In genomic region chr18:3597159-3597977, GRCh38 we compare ENCODE assay signal across 8 cellular contexts.
DNase-seq lines count a peak whose midpoint lies in the region; ATAC-seq and TF ChIP-seq lines count a peak whose summit lies in the region.

No MANE protein-coding gene starts in this region.

- no peaks in the 10 kb centered on the region for H3K36me3 ChIP-seq in HEK293 (ENCODE audit: control insufficient read depth in 2 of 2, insufficient read depth in 1 of 2, low read length in 2 of 2)
- no peaks in the 10 kb centered on the region for H3K36me3 ChIP-seq in left ventricle myocardium inferior
- peaks cover 4% of the 10 kb centered on the region for H3K36me3 ChIP-seq in skeletal muscle satellite cell (ENCODE audit: insufficient read depth, low read length)

- H3K4me3 ChIP-seq in HEK293 (ENCODE audit: low read depth, low read length) (no peak overlapping the region), left ventricle myocardium inferior (peak overlapping the region; percentile 64), skeletal muscle satellite cell (ENCODE audit: low read length) (peak overlapping the region; percentile 46)

- H3K9me3 ChIP-seq in HEK293 (ENCODE audit: control insufficient read depth, insufficient read depth, low read depth, low read length), result no peaks in the 10 kb centered on the region
- no peaks in the 10 kb centered on the region for H3K9me3 ChIP-seq in left ventricle myocardium inferior (replicated peaks)
- H3K9me3 ChIP-seq in skeletal muscle satellite cell (replicated peaks; ENCODE audit: low read length), result no peaks in the 10 kb centered on the region

- H3K4me1 Mint-ChIP-seq in activated CD4-positive, alpha-beta memory T cell treated with anti-CD3 and anti-CD28 coated beads for 36 hours (ENCODE audit: low read depth), result peaks cover 53% of the 10 kb centered on the region

- peak overlapping the region; percentile 95 for H3K9ac ChIP-seq in skeletal muscle satellite cell (ENCODE audit: low read depth, low read length)

- no peaks in the 10 kb centered on the region for H3K9me3 Mint-ChIP-seq in activated CD4-positive, alpha-beta memory T cell treated with anti-CD3 and anti-CD28 coated beads for 36 hours

- H3K4me3 Mint-ChIP-seq in activated CD4-positive, alpha-beta memory T cell treated with anti-CD3 and anti-CD28 coated beads for 36 hours, result peak overlapping the region; percentile 93

- no peak for TF ChIP-seq CTCF in HEK293 (tag by site-specific recombination; IDR thresholded peaks at IDR 0.05)
- no peak for TF ChIP-seq CTCF in left ventricle myocardium inferior (IDR thresholded peaks at IDR 0.05; ENCODE audit: borderline replicate concordance)

- peaks cover 23% of the 10 kb centered on the region for H3K4me1 ChIP-seq in HEK293 (ENCODE audit: control insufficient read depth, insufficient read depth, low read length)
- H3K4me1 ChIP-seq in left ventricle myocardium inferior, result peaks cover 54% of the 10 kb centered on the region
- H3K4me1 ChIP-seq in skeletal muscle satellite cell (ENCODE audit: control insufficient read depth, insufficient read depth, low read length), result peaks cover 49% of the 10 kb centered on the region

- DNase-seq in activated CD4-positive, alpha-beta memory T cell treated with anti-CD3 and anti-CD28 coated beads for 36 hours, result no peak
- no peak for DNase-seq in left ventricle myocardium inferior
- no peak for DNase-seq in iPS-NIHi11 (ENCODE audit: low spot score)
- DNase-seq in central memory CD4-positive, alpha-beta T cell, result no peak
- no peak for DNase-seq in A172 (ENCODE audit: low spot score)

- H3K27ac ChIP-seq in HEK293 (ENCODE audit: extremely low read depth, low read depth, low read length), result no peak overlapping the region
- peak overlapping the region; percentile 99 for H3K27ac ChIP-seq in left ventricle myocardium inferior (replicated peaks)

- POLR2A ChIA-PET in HEK293 (lab: Yijun Ruan, JAX), result no interaction called here
- POLR2A ChIA-PET in activated CD4-positive, alpha-beta memory T cell treated with anti-CD3 and anti-CD28 coated beads for 36 hours (lab: Charles Lee), result interaction anchor here (1.2 to 6.6 kb wide), 4 partner anchors 56 to 149 kb away, joined by 3 to 90 read pairs (median 24); partner anchors contain the start of gene TGIF1

- H3K27ac Mint-ChIP-seq in activated CD4-positive, alpha-beta memory T cell treated with anti-CD3 and anti-CD28 coated beads for 36 hours, result peak overlapping the region; percentile 100

- CTCF ChIA-PET in HEK293 (lab: Yijun Ruan, JAX), result interaction anchor here (0.6 to 5.3 kb wide), 5 partner anchors 12 to 275 kb away, joined by 3 to 65 read pairs (median 5); no protein-coding TSS in a partner anchor
- CTCF ChIA-PET in activated CD4-positive, alpha-beta memory T cell treated with anti-CD3 and anti-CD28 coated beads for 36 hours (lab: Charles Lee), result interaction anchor here (0.8 to 6.7 kb wide), 9 partner anchors 8 to 300 kb away, joined by 3 to 112 read pairs (median 5); no protein-coding TSS in a partner anchor

- H3K27me3 Mint-ChIP-seq in activated CD4-positive, alpha-beta memory T cell treated with anti-CD3 and anti-CD28 coated beads for 36 hours, result no peaks in the 10 kb centered on the region

- intact Hi-C loops in activated CD4-positive, alpha-beta memory T cell treated with anti-CD3 and anti-CD28 coated beads for 36 hours (cut with micrococcal nuclease), result loop anchor here (5.0 to 10.0 kb wide), 2 partner anchors 535 to 943 kb away; partner anchors contain the start of gene SMCHD1
- intact Hi-C loops in left ventricle myocardium inferior (cut with micrococcal nuclease), result no loop called here

- H3K36me3 Mint-ChIP-seq in activated CD4-positive, alpha-beta memory T cell treated with anti-CD3 and anti-CD28 coated beads for 36 hours, result peaks cover 18% of the 10 kb centered on the region

- H3K27me3 ChIP-seq in left ventricle myocardium inferior (ENCODE audit: low read depth) (no peaks in the 10 kb centered on the region), skeletal muscle satellite cell (ENCODE audit: control insufficient read depth, insufficient read depth, low read length) (no peaks in the 10 kb centered on the region)

- no peak for ATAC-seq in GM19351 (IDR thresholded peaks at IDR 0.05; ENCODE audit: unreplicated experiment)

- peak overlapping the region; percentile 93 for H3K4me2 ChIP-seq in skeletal muscle satellite cell (ENCODE audit: low read length)

TF ChIP-seq in HEK293, 187 proteins besides CTCF, POLR2A, EP300 and RAD21:
- TF ChIP-seq OSR2 (tag by site-specific recombination; IDR thresholded peaks at IDR 0.05) (no peak), PRDM4 (tag by site-specific recombination; IDR thresholded peaks at IDR 0.05) (0 out of 2 replicates have a peak, but pooled peaks have one; percentile 16)
